In genomic region chr6:34472425-34472824, GRCh38 we compare ENCODE assay signal across 21 cellular contexts. TPM values are rescaled to one million over a fixed set of nuclear protein-coding genes. Genes with fewer than 3 reads are reported as not detected.
"Had no signal": no experiment of that assay in that cellular context is flagged by ENCODE, and none has a peak within 500 bp of the region (broad histone marks: within the 10 kb centered on the region; RNA-seq: fewer than 3 reads in every experiment).

No MANE protein-coding gene starts in this region.

- H3K9ac ChIP-seq: KMS-11, SK-N-SH had no signal

- H3K27ac ChIP-seq: HL-60, KMS-11, SJSA1 had no signal

- H3K9me3 ChIP-seq: SJSA1, SK-N-SH had no signal

- H3K27me3 ChIP-seq: SJSA1 had no signal

- H3K4me3 ChIP-seq: SJSA1 had no signal

- H3K4me2 ChIP-seq: KMS-11, SK-N-SH had no signal

- DNase-seq: Kasumi-1, MM.1S, NCI-H1092 treated with DMSO at 0.1 percent for 48 hours, NCI-H1436, NCI-H187, NCI-H2029, NCI-H2081 treated with DMSO at 0.1 percent for 48 hours, NCI-H2171, NCI-H226, NCI-H446, NCI-H510A, NCI-H524 treated with DMSO at 0.1 percent for 48 hours, NCI-H69, NCI-H774, Right ventricle myocardium superior, RPMI8226, SIG-M5, SK-N-SH had no signal

- H3K36me3 ChIP-seq: SJSA1 had no signal

RNA-seq across cellular contexts. Expression of gene PACSIN1, which starts 6.5 kb away (rescaled TPM):
- total RNA-seq: SJSA1 had no signal
